In the genomic region with DNA sequence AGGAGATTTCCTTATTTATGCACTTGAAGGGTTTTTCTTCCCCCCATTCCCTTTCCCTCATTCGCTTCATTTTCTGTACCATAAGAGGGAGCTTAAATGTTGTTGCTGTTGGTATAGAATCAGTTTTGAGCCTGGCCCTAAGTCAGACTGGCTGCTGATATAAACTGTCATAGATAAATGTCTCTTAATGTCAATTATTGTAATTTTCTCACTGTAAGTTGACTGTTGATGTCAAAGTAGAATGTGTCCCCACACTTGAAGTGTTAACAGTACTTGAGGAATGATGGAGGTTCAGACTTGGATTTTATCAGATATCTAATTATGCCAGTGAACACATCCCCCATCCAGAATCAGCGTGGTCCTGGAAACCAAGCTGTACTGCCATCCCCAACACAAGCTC, we compare ENCODE assay signal across 31 cellular contexts.
"Had no signal": no experiment of that assay in that cellular context is flagged by ENCODE, and none has a peak within 500 bp of the region (broad histone marks: within the 10 kb centered on the region; RNA-seq: fewer than 3 reads in every experiment).

No MANE protein-coding gene starts in this region.

- ATAC-seq: activated naive CD4-positive, alpha-beta T cell treated with anti-CD3 and anti-CD28 coated beads, Interleukin-2, amount 50 U/mL, for 72 hours; activated naive CD8-positive, alpha-beta T cell treated with anti-CD3 and anti-CD28 coated beads, Interleukin-2, amount 50 U/mL, for 24 hours; activated T-cell treated with anti-CD3 and anti-CD28 coated beads, Interleukin-2, amount 50 U/mL, for 4 hours; activated T-cell treated with anti-CD3 and anti-CD28 coated beads, Interleukin-2, amount 50 U/mL, for 72 hours; activated T-helper 17 cell treated with anti-CD3 and anti-CD28 coated beads, Interleukin-2, amount 50 U/mL, for 72 hours; body of pancreas had no signal

- H3K27ac ChIP-seq: adrenal gland, ascending aorta, body of pancreas, brain microvascular endothelial cell, breast epithelium, cardiac muscle cell had no signal

- H3K36me3 ChIP-seq: adrenal gland, brain microvascular endothelial cell, breast epithelium, cardiac muscle cell had no signal

- H3K4me3 ChIP-seq: adrenal gland, ascending aorta, body of pancreas, breast epithelium, cardiac muscle cell had no signal

- DNase-seq: activated effector memory CD4-positive, alpha-beta T cell treated with anti-CD3 and anti-CD28 coated beads, Interleukin-2, amount 50 U/mL, for 16 hours; activated effector memory CD4-positive, alpha-beta T cell treated with Interleukin-2 at 50 U/mL for 16 hours; activated gamma-delta T cell; activated gamma-delta T cell treated with Interleukin-2 at 50 U/mL for 16 hours; activated naive CD4-positive, alpha-beta T cell; activated naive CD4-positive, alpha-beta T cell treated with anti-CD3 and anti-CD28 coated beads for 36 hours; activated naive CD4-positive, alpha-beta T cell treated with anti-CD3 and anti-CD28 coated beads, Interleukin-2, amount 10 ng/mL, durations not matched to agents 7 days and 5 days; activated naive CD4-positive, alpha-beta T cell treated with anti-CD3 and anti-CD28 coated beads, Interleukin-2, amount 50 U/mL, for 16 hours; activated naive CD4-positive, alpha-beta T cell treated with Interleukin-2 at 50 U/mL for 16 hours; activated naive CD8-positive, alpha-beta T cell treated with anti-CD3 and anti-CD28 coated beads for 36 hours; activated naive CD8-positive, alpha-beta T cell treated with anti-CD3 and anti-CD28 coated beads, Interleukin-2, amount 10 ng/mL, durations not matched to agents 7 days and 5 days; activated naive CD8-positive, alpha-beta T cell treated with anti-CD3 and anti-CD28 coated beads, Interleukin-2, amount 50 U/mL, for 24 hours; activated T-cell treated with anti-CD3 and anti-CD28 coated beads, Interleukin-2, amount 50 U/mL, for 24 hours; activated T-cell treated with anti-CD3 and anti-CD28 coated beads, Interleukin-2, amount 50 U/mL, for 4 hours; activated T-cell treated with anti-CD3 and anti-CD28 coated beads, Interleukin-2, amount 50 U/mL, for 48 hours; activated T-cell treated with anti-CD3 and anti-CD28 coated beads, Interleukin-2, amount 50 U/mL, for 72 hours; adrenal gland; amniotic stem cell; amygdala; anterior cingulate cortex; aorta; body of pancreas; brain microvascular endothelial cell; caudate nucleus; central memory CD4-positive, alpha-beta T cell; cerebellar nuclear complex had no signal

- H3K27me3 ChIP-seq: adrenal gland, ascending aorta, body of pancreas, brain microvascular endothelial cell, breast epithelium, cardiac muscle cell had no signal

- H3K9me3 ChIP-seq: adrenal gland, ascending aorta, body of pancreas, breast epithelium had no signal
